ENCODE assay signal across 25 cellular contexts in genomic region chr4:122531514-122531913, GRCh38.
"Had no signal": no experiment of that assay in that cellular context is flagged by ENCODE, and none has a peak within 500 bp of the region (broad histone marks: within the 10 kb centered on the region; RNA-seq: fewer than 3 reads in every experiment).

No MANE protein-coding gene starts in this region.

- H3K36me3 Mint-ChIP-seq: neural progenitor cell; stimulated activated naive B cell treated with anti-CD40 and anti-IgM and Interleukin-4, amounts not matched to agents 10 μg/mL and 1 μg/mL and 100 μg/mL, for 72 hours had no signal

- ATAC-seq: heart right ventricle; left cardiac atrium; left lung; naive thymus-derived CD4-positive, alpha-beta T cell; right lobe of liver; stimulated activated naive B cell treated with anti-CD40 and anti-IgM and Interleukin-4, amounts not matched to agents 10 μg/mL and 1 μg/mL and 100 μg/mL, for 72 hours had no signal

- H3K4me3 ChIP-seq: esophagus squamous epithelium, heart right ventricle, left lung, neural progenitor cell, right lobe of liver, thoracic aorta, tibial nerve, upper lobe of left lung had no signal

- H3K4me1 Mint-ChIP-seq: nephron; neural progenitor cell; stimulated activated naive B cell treated with anti-CD40 and anti-IgM and Interleukin-4, amounts not matched to agents 10 μg/mL and 1 μg/mL and 100 μg/mL, for 72 hours had no signal

- H3K4me3 Mint-ChIP-seq: naive thymus-derived CD4-positive, alpha-beta T cell; nephron; neural progenitor cell; stimulated activated naive B cell treated with anti-CD40 and anti-IgM and Interleukin-4, amounts not matched to agents 10 μg/mL and 1 μg/mL and 100 μg/mL, for 72 hours; stimulated activated naive CD8-positive, alpha-beta T cell treated with anti-CD3 and anti-CD28 coated beads, Interleukin-15, Interleukin-2, amounts not matched to agents 100 ng/mL and 50 ng/mL, for 24 hours had no signal

- H3K27ac Mint-ChIP-seq: nephron; neural progenitor cell; progenitor cell of endocrine pancreas; stimulated activated naive B cell treated with anti-CD40 and anti-IgM and Interleukin-4, amounts not matched to agents 10 μg/mL and 1 μg/mL and 100 μg/mL, for 72 hours; stimulated activated naive CD8-positive, alpha-beta T cell treated with anti-CD3 and anti-CD28 coated beads, Interleukin-15, Interleukin-2, amounts not matched to agents 100 ng/mL and 50 ng/mL, for 24 hours had no signal

- DNase-seq: dermis blood vessel endothelial cell; effector memory CD4-positive, alpha-beta T cell; erythroblast; esophagus squamous epithelium; foreskin melanocyte; glutamatergic neuron; heart right ventricle; hippocampal formation; left cardiac atrium; left lung; mesenchymal stem cell; midbrain; naive thymus-derived CD4-positive, alpha-beta T cell; right lobe of liver; small intestine; stimulated activated CD4-positive, alpha-beta T cell treated with anti-CD3 and anti-CD28 coated beads, Interleukin-15, amount 100 ng/mL, for 24 hours; stimulated activated CD4-positive, alpha-beta T cell treated with anti-CD3 and anti-CD28 coated beads, Interleukin-2, amount 100 ng/mL, for 48 hours; stimulated activated naive B cell treated with anti-CD40 and anti-IgM and Interleukin-4, amounts not matched to agents 10 μg/mL and 1 μg/mL and 100 μg/mL, for 72 hours; upper lobe of left lung had no signal

- H3K27me3 Mint-ChIP-seq: progenitor cell of endocrine pancreas; stimulated activated naive B cell treated with anti-CD40 and anti-IgM and Interleukin-4, amounts not matched to agents 10 μg/mL and 1 μg/mL and 100 μg/mL, for 72 hours had no signal
